ENCODE assay signal across 8 cellular contexts in genomic region chr3:139389552-139390368, GRCh38. TPM values are rescaled to one million over a fixed set of nuclear protein-coding genes. Genes with fewer than 3 reads are reported as not detected.
DNase-seq lines count a peak whose midpoint lies in the region; ATAC-seq lines count a peak whose summit lies in the region.

Gene COPB2, minus strand, starts transcription at chr3:139389647. Its CDS starts 97 bp downstream, at chr3:139389550.

- peak; percentile 98 for ATAC-seq in GM21529 (IDR thresholded peaks at IDR 0.05; ENCODE audit: unreplicated experiment)

- DNase-seq in DMS 273 treated with DMSO at 0.1 percent for 48 hours (lab: John Stamatoyannopoulos, UW) = peak; percentile 98
- DNase-seq in OCI-M2 (lab: John Stamatoyannopoulos, UW; ENCODE audit: unreplicated experiment) = peak; percentile 90
- DNase-seq in activated T-cell treated with anti-CD3 and anti-CD28 coated beads for 4 hours = peak; percentile 94
- DNase-seq in epidermal melanocyte (ENCODE audit: insufficient read length, low spot score) = peak; percentile 95
- DNase-seq in middle frontal gyrus (ENCODE audit: extremely low spot score, low spot score) = peak; percentile 98
- peak; percentile 96 to 99 for DNase-seq in stimulated activated CD8-positive, alpha-beta memory T cell treated with anti-CD3 and anti-CD28 coated beads, Interleukin-2, amount 100 ng/mL, for 48 hours (ENCODE audit: low read depth in 2 of 2)

- peaks cover 32 to 39% (median 36%) of the 10 kb centered on the region in 3 donors for H3K4me1 Mint-ChIP-seq in IgD-negative memory B cell

- peaks cover 4% of the 10 kb centered on the region for H3K36me3 Mint-ChIP-seq in IgD-negative memory B cell

- peak within 1 kb of the TSS; percentile 94 to 99 (median 99) for H3K27ac Mint-ChIP-seq in IgD-negative memory B cell

- H3K4me3 Mint-ChIP-seq in IgD-negative memory B cell = peak within 1 kb of the TSS; percentile 92 to 98 (median 97)

- no peaks in the 10 kb centered on the region for H3K27me3 Mint-ChIP-seq in IgD-negative memory B cell

- H3K9me3 Mint-ChIP-seq in IgD-negative memory B cell = no peaks in the 10 kb centered on the region

RNA-seq across cellular contexts. Expression of gene COPB2, which starts in this region (rescaled TPM):
- 49.2 TPM for polyA plus RNA-seq in IgD-negative memory B cell

Comparison
In these comparisons a context has a peak if more than half of its experiments do, and no peak if none do; other contexts are left out.
1. Peak in every context shown above with its lines: DNase-seq and ATAC-seq.